13 cellular contexts compared by ENCODE assay signal in genomic region chr7:31478744-31479143, GRCh38. TPM values are rescaled to one million over a fixed set of nuclear protein-coding genes. Genes with fewer than 3 reads are reported as not detected.
A peak's percentile ranks its signal among the peaks of the same experiment; 100 is the strongest.
DNase-seq lines count a peak whose midpoint lies in the region; ATAC-seq, FAIRE-seq and TF ChIP-seq lines count a peak whose summit lies in the region.
"Had no signal": no experiment of that assay in that cellular context is flagged by ENCODE, and none has a peak within 500 bp of the region (broad histone marks: within the 10 kb centered on the region; RNA-seq: fewer than 3 reads in every experiment).

No MANE protein-coding gene starts in this region.

- H3K27ac ChIP-seq in OCI-LY7 (ENCODE audit: low read depth, low read length, poor library complexity, severe bottlenecking) (no peak overlapping the region), ascending aorta (no peak overlapping the region), right atrium auricular region (no peak overlapping the region)
- H3K27ac ChIP-seq: SK-N-MC had no signal

- H2AFZ ChIP-seq in OCI-LY7 (ENCODE audit: low read length), result no peak overlapping the region

- no peak for TF ChIP-seq POLR2A in GM12892 (IDR thresholded peaks at IDR 0.05; ENCODE audit: low read depth, low read length)

- no peaks in the 10 kb centered on the region for H3K4me1 Mint-ChIP-seq in activated naive CD8-positive, alpha-beta T cell treated with anti-CD3 and anti-CD28 coated beads for 36 hours
- H3K4me1 Mint-ChIP-seq in activated T-cell treated with anti-CD3 and anti-CD28 coated beads, Interleukin-2, amount 50 U/mL, for 72 hours (ENCODE audit: low read depth), result no peaks in the 10 kb centered on the region
- H3K4me1 Mint-ChIP-seq: central memory CD8-positive, alpha-beta T cell had no signal

- peak; percentile 43 for ATAC-seq in GM19468 (IDR thresholded peaks at IDR 0.05; ENCODE audit: extremely low read depth, unreplicated experiment)
- peak; percentile 84 for ATAC-seq in HG03060 (IDR thresholded peaks at IDR 0.05; ENCODE audit: low read depth, unreplicated experiment)
- no peak for ATAC-seq in activated T-cell treated with anti-CD3 and anti-CD28 coated beads, Interleukin-2, amount 50 U/mL, for 72 hours (replicated peaks in 1 of 2)

- H3K4me1 ChIP-seq in OCI-LY7 (ENCODE audit: insufficient read depth, low read length, poor library complexity, severe bottlenecking), result no peaks in the 10 kb centered on the region
- H3K4me1 ChIP-seq in ascending aorta, result no peaks in the 10 kb centered on the region
- H3K4me1 ChIP-seq in right atrium auricular region, result no peaks in the 10 kb centered on the region

- H3K4me3 ChIP-seq in OCI-LY7 (ENCODE audit: low read depth, low read length, poor library complexity, severe bottlenecking), result no peak overlapping the region
- H3K4me3 ChIP-seq in ascending aorta, result no peak overlapping the region
- H3K4me3 ChIP-seq in right atrium auricular region, result no peak overlapping the region
- H3K4me3 ChIP-seq: SK-N-MC had no signal

- no peaks in the 10 kb centered on the region for H3K9me3 Mint-ChIP-seq in activated naive CD8-positive, alpha-beta T cell treated with anti-CD3 and anti-CD28 coated beads for 36 hours
- peaks cover 4 to 5% of the 10 kb centered on the region in 2 donors for H3K9me3 Mint-ChIP-seq in activated T-cell treated with anti-CD3 and anti-CD28 coated beads, Interleukin-2, amount 50 U/mL, for 72 hours

- H3K4me3 Mint-ChIP-seq in activated naive CD8-positive, alpha-beta T cell treated with anti-CD3 and anti-CD28 coated beads for 36 hours, result no peak overlapping the region
- no peak overlapping the region for H3K4me3 Mint-ChIP-seq in activated T-cell treated with anti-CD3 and anti-CD28 coated beads, Interleukin-2, amount 50 U/mL, for 72 hours
- H3K4me3 Mint-ChIP-seq: central memory CD8-positive, alpha-beta T cell had no signal

- POLR2A ChIA-PET in OCI-LY7 (lab: Charles Lee), result interaction anchor here (0.6 kb wide), 2 partner anchors 60 to 668 kb away, joined by 3 to 9 read pairs; no protein-coding TSS in a partner anchor

- H3K4me2 ChIP-seq in OCI-LY7 (ENCODE audit: low read length), result no peak overlapping the region

- H3K9me2 ChIP-seq in OCI-LY7 (ENCODE audit: insufficient read depth, low read length), result no peaks in the 10 kb centered on the region

- H3K36me3 ChIP-seq in OCI-LY7 (ENCODE audit: insufficient read depth, low read length) (no peaks in the 10 kb centered on the region), ascending aorta (no peaks in the 10 kb centered on the region), right atrium auricular region (no peaks in the 10 kb centered on the region)

- no peaks in the 10 kb centered on the region for H3K27me3 Mint-ChIP-seq in activated naive CD8-positive, alpha-beta T cell treated with anti-CD3 and anti-CD28 coated beads for 36 hours
- no peaks in the 10 kb centered on the region for H3K27me3 Mint-ChIP-seq in activated T-cell treated with anti-CD3 and anti-CD28 coated beads, Interleukin-2, amount 50 U/mL, for 72 hours (ENCODE audit: low read depth)
- H3K27me3 Mint-ChIP-seq: central memory CD8-positive, alpha-beta T cell had no signal

- H3K27me3 ChIP-seq in ascending aorta (no peaks in the 10 kb centered on the region), right atrium auricular region (no peaks in the 10 kb centered on the region)

- CTCF ChIA-PET in OCI-LY7 (lab: Charles Lee; ENCODE audit: unreplicated experiment), result no interaction called here

- intact Hi-C loops in OCI-LY7 (cut with micrococcal nuclease; ENCODE audit: unreplicated experiment) (no loop called here), ascending aorta (cut with DNase I) (no loop called here)

- H4K20me1 ChIP-seq in OCI-LY7 (ENCODE audit: insufficient read depth, low read length), result no peaks in the 10 kb centered on the region

- no peak overlapping the region for H3K27ac Mint-ChIP-seq in activated naive CD8-positive, alpha-beta T cell treated with anti-CD3 and anti-CD28 coated beads for 36 hours
- no peak overlapping the region for H3K27ac Mint-ChIP-seq in activated T-cell treated with anti-CD3 and anti-CD28 coated beads, Interleukin-2, amount 50 U/mL, for 72 hours

- no peaks in the 10 kb centered on the region for H3K79me2 ChIP-seq in OCI-LY7 (ENCODE audit: insufficient read depth, low read depth, low read length)

- DNase-seq in GM12892 (ENCODE audit: insufficient read length) (no peak), OCI-LY7 (ENCODE audit: low spot score) (peak; percentile 20), ascending aorta (ENCODE audit: low spot score in 2 of 2) (no peak), right atrium auricular region (ENCODE audit: low spot score) (no peak)
- no peak for DNase-seq in activated naive CD8-positive, alpha-beta T cell treated with anti-CD3 and anti-CD28 coated beads for 36 hours
- no peak for DNase-seq in activated T-cell treated with anti-CD3 and anti-CD28 coated beads, Interleukin-2, amount 50 U/mL, for 72 hours
- DNase-seq: activated T-cell treated with anti-CD3 and anti-CD28 coated beads for 4 hours, C1 segment of cervical spinal cord, NCI-H1092 had no signal

- H3K9me3 ChIP-seq in OCI-LY7 (ENCODE audit: low read length), result no peaks in the 10 kb centered on the region
- no peaks in the 10 kb centered on the region for H3K9me3 ChIP-seq in ascending aorta
- H3K9me3 ChIP-seq in right atrium auricular region, result no peaks in the 10 kb centered on the region

- no TSS peak for BruUV-seq in OCI-LY7 (replicated peaks; lab: Mats Ljungman, UMichigan)

- H3K36me3 Mint-ChIP-seq in activated naive CD8-positive, alpha-beta T cell treated with anti-CD3 and anti-CD28 coated beads for 36 hours, result no peaks in the 10 kb centered on the region
- H3K36me3 Mint-ChIP-seq in activated T-cell treated with anti-CD3 and anti-CD28 coated beads, Interleukin-2, amount 50 U/mL, for 72 hours (ENCODE audit: insufficient read depth in 2 of 2), result no peaks in the 10 kb centered on the region

- TF ChIP-seq CTCF in OCI-LY7 (conservative IDR thresholded peaks at IDR 0.05; ENCODE audit: low read length) (no peak), ascending aorta (IDR thresholded peaks at IDR 0.05) (no peak), right atrium auricular region (IDR thresholded peaks at IDR 0.05) (no peak)

- peak; percentile 82 for FAIRE-seq in GM12892 (lab: Jason Lieb, UNC)

RNA-seq across cellular contexts. Expression of gene ITPRID1, which starts 35.1 kb away (rescaled TPM):
- polyA plus RNA-seq in GM12892 (2012; ENCODE audit: missing spikeins), result not detected
- not detected in 2 replicates for total RNA-seq in OCI-LY7 (2014; rRNA removed; shearing (Covaris generic))
- total RNA-seq in OCI-LY7 (2022) (not detected in 2 replicates), ascending aorta (not detected), right atrium auricular region (not detected)
- not detected for total RNA-seq in activated naive CD8-positive, alpha-beta T cell treated with anti-CD3 and anti-CD28 coated beads for 36 hours
- total RNA-seq in activated T-cell treated with anti-CD3 and anti-CD28 coated beads, Interleukin-2, amount 50 U/mL, for 72 hours, result not detected

Comparison
In these comparisons a context has a peak if more than half of its experiments do, and no peak if none do; other contexts are left out.
1. ATAC-seq: peak in GM19468 (single experiment) and HG03060 (single experiment); none in activated T-cell treated with anti-CD3 and anti-CD28 coated beads, Interleukin-2, amount 50 U/mL, for 72 hours (0 of 2).